In the genomic region with DNA sequence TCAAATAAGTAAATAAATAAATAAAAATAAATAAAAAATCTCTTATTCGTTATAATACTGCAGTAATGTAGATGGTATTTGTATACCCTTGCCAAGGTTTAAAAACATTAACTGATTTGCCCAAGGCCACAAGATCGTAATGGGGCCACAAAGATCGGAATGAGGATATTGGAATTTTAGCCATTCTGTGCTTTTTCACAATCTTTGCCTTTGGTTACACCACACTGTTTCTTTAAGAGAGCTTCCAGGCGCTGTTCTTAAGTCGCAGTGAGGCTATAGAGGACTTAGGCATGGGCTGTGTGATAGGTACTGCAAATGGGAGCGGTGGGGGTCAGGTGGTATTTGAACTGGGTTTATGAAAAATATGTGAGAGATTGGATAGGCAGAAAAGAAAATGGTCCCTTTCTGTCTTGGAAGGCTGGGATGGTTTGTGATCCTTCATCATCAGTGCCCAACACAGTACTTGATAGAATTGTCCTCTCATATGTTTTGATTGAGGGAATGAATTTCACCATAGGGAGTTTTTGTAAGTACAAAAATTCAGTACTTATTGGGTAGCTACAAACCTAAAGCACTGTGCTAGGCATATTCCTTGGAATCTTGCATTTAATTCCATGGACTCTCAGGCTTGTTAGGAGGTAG, we compare ENCODE assay signal across 9 cellular contexts. TPM values are rescaled to one million over a fixed set of nuclear protein-coding genes. Genes with fewer than 3 reads are reported as not detected.
A peak's percentile ranks its signal among the peaks of the same experiment; 100 is the strongest.
DNase-seq lines count a peak whose midpoint lies in the region; ATAC-seq, FAIRE-seq and TF ChIP-seq lines count a peak whose summit lies in the region.
"Had no signal": no experiment of that assay in that cellular context is flagged by ENCODE, and none has a peak within 500 bp of the region (broad histone marks: within the 10 kb centered on the region; RNA-seq: fewer than 3 reads in every experiment).

No MANE protein-coding gene starts in this region.

- no peaks in the 10 kb centered on the region for H3K27me3 Mint-ChIP-seq in natural killer cell (ENCODE audit: low read depth in 2 of 2)

- H2AFZ ChIP-seq in Karpas-422 (ENCODE audit: low read length) = no peak overlapping the region

- peak overlapping the region; percentile 77 for H3K27ac ChIP-seq in C4-2B
- H3K27ac ChIP-seq in Karpas-422 (ENCODE audit: low read length) = no peak overlapping the region
- H3K27ac ChIP-seq: neutrophil had no signal

- H3K36me3 Mint-ChIP-seq in natural killer cell = no peaks in the 10 kb centered on the region

- H3K4me1 ChIP-seq in Karpas-422 (ENCODE audit: low read length) = peaks cover 21% of the 10 kb centered on the region

- H3K79me2 ChIP-seq in Karpas-422 (ENCODE audit: low read length) = peaks cover 63% of the 10 kb centered on the region

- H4K20me1 ChIP-seq in Karpas-422 (ENCODE audit: insufficient read depth, low read depth, low read length) = no peaks in the 10 kb centered on the region

- peaks cover 47% of the 10 kb centered on the region for H3K36me3 ChIP-seq in Karpas-422 (ENCODE audit: insufficient read depth, low read length)
- H3K36me3 ChIP-seq: neutrophil had no signal

- H3K9me2 ChIP-seq in Karpas-422 (replicated peaks; ENCODE audit: insufficient read depth, low read length) = no peaks in the 10 kb centered on the region

- peaks cover 54 to 69% of the 10 kb centered on the region in 2 donors for H3K4me1 Mint-ChIP-seq in natural killer cell

- TF ChIP-seq CTCF in C4-2B (conservative IDR thresholded peaks at IDR 0.05) (no peak), natural killer cell (IDR thresholded peaks at IDR 0.05) (no peak)

- no peak for ATAC-seq in natural killer cell

- H3K9me3 Mint-ChIP-seq in natural killer cell = no peaks in the 10 kb centered on the region

- peak overlapping the region; percentile 64 for H3K4me2 ChIP-seq in Karpas-422 (ENCODE audit: low read depth, low read length, poor library complexity, severe bottlenecking)

- H3K27me3 ChIP-seq in Karpas-422 (ENCODE audit: low read length) = no peaks in the 10 kb centered on the region
- H3K27me3 ChIP-seq: neutrophil had no signal

- no peak for TF ChIP-seq POLR2A in H54 (IDR thresholded peaks at IDR 0.05; ENCODE audit: low read depth, low read length)

- H3K27ac Mint-ChIP-seq in natural killer cell = peak overlapping the region; percentile 52 to 92

- DNase-seq in Karpas-422 = no peak
- DNase-seq in dermis blood vessel endothelial cell = peak; percentile 2
- no peak for DNase-seq in natural killer cell
- no peak for DNase-seq in H54 (ENCODE audit: insufficient read length, low spot score)
- no peak for DNase-seq in hypothalamus (lab: John Stamatoyannopoulos, UW)
- DNase-seq in NCI-H748 (lab: John Stamatoyannopoulos, UW; ENCODE audit: unreplicated experiment) = no peak
- no peak for DNase-seq in amniotic stem cell (lab: John Stamatoyannopoulos, UW)

- peaks cover 17% of the 10 kb centered on the region for H3K9me3 ChIP-seq in Karpas-422 (ENCODE audit: low read length)
- H3K9me3 ChIP-seq: neutrophil had no signal

- H3K9ac ChIP-seq in Karpas-422 (ENCODE audit: low read length) = no peak overlapping the region

- intact Hi-C loops in natural killer cell (cut with micrococcal nuclease) = loop anchor here (2.0 kb wide), 1 partner anchor 60 kb away; no protein-coding TSS in a partner anchor

- H3K4me3 ChIP-seq in Karpas-422 (ENCODE audit: low read length) = peak overlapping the region; percentile 88

- peak overlapping the region; percentile 91 for H3K4me3 Mint-ChIP-seq in natural killer cell

- no peak for FAIRE-seq in H54 (lab: Jason Lieb, UNC)

RNA-seq across cellular contexts. Expression of a gene that starts 1.4 kb away (rescaled TPM):
- total RNA-seq in Karpas-422 (2014; rRNA removed; shearing (Covaris generic); ENCODE audit: low replicate concordance) = 10.1 and 21.9 TPM in 2 replicates
- 12.4 and 22.2 TPM in 2 replicates for total RNA-seq in dermis blood vessel endothelial cell
- total RNA-seq in natural killer cell = 10 to 100 TPM; 16.9 to 25.9 (median 23.4) TPM
